ENCODE assay signal across 8 cellular contexts in the genomic region with DNA sequence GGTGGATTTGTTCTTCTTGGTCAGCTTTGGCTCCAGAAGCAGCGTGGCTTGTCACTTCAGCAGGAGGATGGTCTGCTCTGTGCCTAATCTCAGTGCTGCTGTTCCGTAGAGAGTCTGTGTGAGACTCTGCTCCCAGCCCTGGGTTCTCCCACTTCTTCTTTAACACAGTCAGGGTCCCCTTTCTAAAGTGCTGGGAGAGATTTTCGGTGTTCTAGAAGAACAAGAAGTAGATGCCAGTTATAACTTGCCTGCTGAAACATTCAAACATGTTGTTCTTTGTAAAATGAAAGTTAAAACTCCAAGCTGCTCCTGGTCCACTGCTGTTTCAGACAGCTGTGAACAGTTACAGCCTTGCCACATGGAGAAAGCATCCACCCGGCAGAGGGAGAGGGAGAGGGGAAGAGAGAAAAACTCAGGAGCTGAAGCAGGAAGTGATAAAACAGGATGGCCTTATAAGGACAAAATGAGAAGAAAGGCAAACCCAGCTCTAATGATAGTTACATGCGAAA. TPM values are rescaled to one million over a fixed set of nuclear protein-coding genes. Genes with fewer than 3 reads are reported as not detected.
A peak's percentile ranks its signal among the peaks of the same experiment; 100 is the strongest.
DNase-seq lines count a peak whose midpoint lies in the region; ATAC-seq and TF ChIP-seq lines count a peak whose summit lies in the region.

No MANE protein-coding gene starts in this region.

- H3K4me2 ChIP-seq in HCT116 (ENCODE audit: low read length) = peak overlapping the region; percentile 93

- H3K27me3 ChIP-seq in HCT116 (ENCODE audit: insufficient read depth, low read length) (no peaks in the 10 kb centered on the region), NT2/D1 (ENCODE audit: insufficient read depth, insufficient read length) (no peaks in the 10 kb centered on the region), prostate gland (replicated peaks; ENCODE audit: insufficient read depth) (no peaks in the 10 kb centered on the region)

- H3K27ac ChIP-seq in HCT116 (ENCODE audit: low read depth, low read length) = peak overlapping the region; percentile 86
- peak overlapping the region; percentile 19 for H3K27ac ChIP-seq in angular gyrus (ENCODE audit: low read depth, low read length)
- peak overlapping the region; percentile 74 to 75 for H3K27ac ChIP-seq in prostate gland

- POLR2A ChIA-PET in HCT116 (lab: Charles Lee) = interaction anchor here (0.7 to 2.4 kb wide), 7 partner anchors 10 to 94 kb away, joined by 3 to 10 read pairs (median 3); no protein-coding TSS in a partner anchor

- H3K4me1 ChIP-seq in HCT116 (ENCODE audit: control insufficient read depth in 1 of 2, insufficient read depth in 2 of 2, low read length in 2 of 2) (peaks cover 75 to 89% of the 10 kb centered on the region in 2 experiments), NT2/D1 (ENCODE audit: insufficient read depth, insufficient read length) (no peaks in the 10 kb centered on the region), prostate gland (replicated peaks) (peaks cover 12% of the 10 kb centered on the region)

- TSS peak; percentile 76 for BruUV-seq in HCT116 (replicated peaks; lab: Mats Ljungman, UMichigan)

- H3K9me3 ChIP-seq in HCT116 (ENCODE audit: control insufficient read depth in 1 of 2, insufficient read depth in 1 of 2, low read depth in 1 of 2, low read length in 2 of 2) = no peaks in the 10 kb centered on the region
- no peaks in the 10 kb centered on the region for H3K9me3 ChIP-seq in NT2/D1 (ENCODE audit: insufficient read depth, low read length)
- H3K9me3 ChIP-seq in prostate gland = no peaks in the 10 kb centered on the region

- CTCF ChIA-PET in HCT116 (lab: Charles Lee) = interaction anchor here (0.7 to 1.7 kb wide), 3 partner anchors 36 to 115 kb away, joined by 3 to 6 read pairs (median 3); no protein-coding TSS in a partner anchor

- TF ChIP-seq POLR2A in HCT116 (IDR thresholded peaks at IDR 0.05; ENCODE audit: borderline replicate concordance, extremely low read depth, insufficient read depth, insufficient read length) = no peak
- TF ChIP-seq POLR2A in prostate gland (IDR thresholded peaks at IDR 0.05) = peak; percentile 20

- H3K79me2 ChIP-seq in HCT116 (ENCODE audit: insufficient read depth, low read length) = peaks cover 51% of the 10 kb centered on the region

- H3K4me3 ChIP-seq in HCT116 (replicated peaks in 1 of 2; ENCODE audit: low read depth in 1 of 2, low read length in 2 of 2) (peak overlapping the region; percentile 47 to 58), NT2/D1 (ENCODE audit: insufficient read length, low read depth) (peak overlapping the region; percentile 52), prostate gland (peak overlapping the region; percentile 18 to 24)

- intact Hi-C loops in HCT116 (cut with micrococcal nuclease) (no loop called here), left ventricle myocardium superior (cut with micrococcal nuclease) (no loop called here), prostate gland (cut with DNase I) (loop anchor here (5.0 to 10.0 kb wide), 3 partner anchors 35 to 180 kb away; partner anchors contain the start of gene LARP4)

- no peaks in the 10 kb centered on the region for H4K20me1 ChIP-seq in HCT116 (ENCODE audit: insufficient read depth)

- H3K9ac ChIP-seq in HCT116 (ENCODE audit: low read length) (peak overlapping the region; percentile 86), NT2/D1 (ENCODE audit: insufficient read length, low read depth) (peak overlapping the region; percentile 81)

- H2AFZ ChIP-seq in HCT116 (ENCODE audit: low read depth, low read length, poor library complexity, severe bottlenecking) = no peak overlapping the region

- 3% methylated on average over 5 of the region's 5 CpGs for WGBS in prostate gland

- RAD21 ChIA-PET in HCT116 (lab: Charles Lee; ENCODE audit: low non-redundant PET in 1 of 2, low total read pairs in 2 of 2, uncharacterized antibody in 2 of 2, unreplicated experiment in 2 of 2) = no interaction called here

- TF ChIP-seq CTCF in HCT116 (IDR thresholded peaks at IDR 0.05 in 2 of 3, conservative IDR thresholded peaks at IDR 0.05 in 1 of 3; ENCODE audit: borderline replicate concordance in 1 of 3, insufficient read depth in 1 of 3, low read depth in 2 of 3, low read length in 2 of 3) (peak in 2 of 3 experiments; percentile 13 to 26; a peak in 1 of 6 replicates), prostate gland (IDR thresholded peaks at IDR 0.05) (peak in 3 of 4 experiments; percentile 4 to 45 (median 38))

- peak; percentile 44 for ATAC-seq in HCT116
- ATAC-seq in left ventricle myocardium superior = peak; percentile 89
- ATAC-seq in HG02840 (IDR thresholded peaks at IDR 0.05; ENCODE audit: low FRiP score, unreplicated experiment) = no peak

- H3K9me2 ChIP-seq in HCT116 (ENCODE audit: insufficient read depth) = no peaks in the 10 kb centered on the region

- DNase-seq in D341Med (ENCODE audit: low spot score) = peak; percentile 54
- DNase-seq in HCT116 (ENCODE audit: low read depth, low spot score) = peak; percentile 52
- peak; percentile 57 for DNase-seq in NT2/D1 (ENCODE audit: low read depth, low spot score)
- DNase-seq in left ventricle myocardium superior = peak; percentile 41
- DNase-seq in prostate gland (ENCODE audit: low spot score) = peak; percentile 57
- DNase-seq in NCI-H1105 (lab: John Stamatoyannopoulos, UW) = no peak

- H3K36me3 ChIP-seq in HCT116 (ENCODE audit: control insufficient read depth in 1 of 2, insufficient read depth in 2 of 2, low read length in 2 of 2) (no peaks in the 10 kb centered on the region), NT2/D1 (ENCODE audit: insufficient read depth, insufficient read length, low read length) (peaks cover 14% of the 10 kb centered on the region), prostate gland (no peaks in the 10 kb centered on the region)

- peak; percentile 33; the same call in 1 of the 2 replicates for TF ChIP-seq RAD21 in HCT116 (IDR thresholded peaks at IDR 0.05; ENCODE audit: low read depth)

TF ChIP-seq in HCT116, 20 proteins besides CTCF, POLR2A, EP300 and RAD21:
- TF ChIP-seq POLR2AphosphoS5 (IDR thresholded peaks at IDR 0.05; ENCODE audit: low read depth, low read length) (peak; percentile 43; the same call in 1 of the 2 replicates), SRF (IDR thresholded peaks at IDR 0.05; ENCODE audit: low read depth) (peak; percentile 99), ATF3 (IDR thresholded peaks at IDR 0.05) (no peak), SIN3A (IDR thresholded peaks at IDR 0.05; ENCODE audit: low read depth) (peak; percentile 74; the same call in 1 of the 2 replicates)
- TF ChIP-seq, protein P1, sequence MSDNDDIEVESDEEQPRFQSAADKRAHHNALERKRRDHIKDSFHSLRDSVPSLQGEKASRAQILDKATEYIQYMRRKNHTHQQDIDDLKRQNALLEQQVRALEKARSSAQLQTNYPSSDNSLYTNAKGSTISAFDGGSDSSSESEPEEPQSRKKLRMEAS (IDR thresholded peaks at IDR 0.05) = peak; percentile 80

RNA-seq across cellular contexts. Expression of gene CERS5, which starts 55.2 kb away (rescaled TPM):
- 33.4 TPM for total RNA-seq in HCT116 (2021; ENCODE audit: unreplicated experiment)
- 30.0 and 31.0 TPM in 2 replicates for polyA plus RNA-seq in HCT116 (2012)
- total RNA-seq in left ventricle myocardium superior = 9.4 TPM
- total RNA-seq in prostate gland = 10 to 100 TPM; 27.6 to 41.7 TPM

Comparison
In these comparisons a context has a peak if more than half of its experiments do, and no peak if none do; other contexts are left out.
1. H3K27ac ChIP-seq: peak in every context shown above with its lines; median percentile 86 in HCT116; 74 in prostate gland; 19 in angular gyrus.